16 cellular contexts compared by ENCODE assay signal in genomic region chr17:3920940-3921852, GRCh38. TPM values are rescaled to one million over a fixed set of nuclear protein-coding genes. Genes with fewer than 3 reads are reported as not detected.
A peak's percentile ranks its signal among the peaks of the same experiment; 100 is the strongest.
DNase-seq lines count a peak whose midpoint lies in the region; ATAC-seq and TF ChIP-seq lines count a peak whose summit lies in the region.
"Had no signal": no experiment of that assay in that cellular context is flagged by ENCODE, and none has a peak within 500 bp of the region (broad histone marks: within the 10 kb centered on the region; RNA-seq: fewer than 3 reads in every experiment).

No MANE protein-coding gene starts in this region.

- peak overlapping the region; percentile 42 for H3K27ac Mint-ChIP-seq in stimulated activated naive B cell treated with anti-CD40 and anti-IgM and Interleukin-4, amounts not matched to agents 10 μg/mL and 1 μg/mL and 100 μg/mL, for 72 hours
- H3K27ac Mint-ChIP-seq: activated naive CD4-positive, alpha-beta T cell treated with anti-CD3 and anti-CD28 coated beads, Interleukin-2, amount 50 U/mL, for 72 hours had no signal

- peaks cover 15 to 25% of the 10 kb centered on the region in 2 donors for H3K36me3 Mint-ChIP-seq in stimulated activated naive B cell treated with anti-CD40 and anti-IgM and Interleukin-4, amounts not matched to agents 10 μg/mL and 1 μg/mL and 100 μg/mL, for 72 hours
- H3K36me3 Mint-ChIP-seq: activated naive CD4-positive, alpha-beta T cell treated with anti-CD3 and anti-CD28 coated beads, Interleukin-2, amount 50 U/mL, for 72 hours had no signal

- TF ChIP-seq POLR2A in esophagus muscularis mucosa (IDR thresholded peaks at IDR 0.05; ENCODE audit: low read depth): no peak

- H3K4me3 ChIP-seq in esophagus muscularis mucosa: no peak overlapping the region
- H3K4me3 ChIP-seq: A549, SK-N-MC had no signal

- H3K4me3 Mint-ChIP-seq in stimulated activated naive B cell treated with anti-CD40 and anti-IgM and Interleukin-4, amounts not matched to agents 10 μg/mL and 1 μg/mL and 100 μg/mL, for 72 hours: no peak overlapping the region
- H3K4me3 Mint-ChIP-seq: naive thymus-derived CD4-positive, alpha-beta T cell had no signal

- H3K4me1 Mint-ChIP-seq in stimulated activated naive B cell treated with anti-CD40 and anti-IgM and Interleukin-4, amounts not matched to agents 10 μg/mL and 1 μg/mL and 100 μg/mL, for 72 hours: peaks cover 35 to 52% of the 10 kb centered on the region in 2 donors

- no peak for TF ChIP-seq EP300 in esophagus muscularis mucosa (IDR thresholded peaks at IDR 0.05)

- ATAC-seq in stimulated activated naive B cell treated with anti-CD40 and anti-IgM and Interleukin-4, amounts not matched to agents 10 μg/mL and 1 μg/mL and 100 μg/mL, for 72 hours (replicated peaks): peak in 1 of 2 donors; percentile 25
- ATAC-seq in GM18873 (IDR thresholded peaks at IDR 0.05; ENCODE audit: low FRiP score, unreplicated experiment): no peak
- ATAC-seq: A549; activated naive CD4-positive, alpha-beta T cell treated with anti-CD3 and anti-CD28 coated beads, Interleukin-2, amount 50 U/mL, for 72 hours; naive thymus-derived CD4-positive, alpha-beta T cell had no signal

- H3K9me3 ChIP-seq in esophagus muscularis mucosa: no peaks in the 10 kb centered on the region
- H3K9me3 ChIP-seq: A549 had no signal

- H3K4me1 ChIP-seq in esophagus muscularis mucosa: peaks cover 16 to 53% (median 44%) of the 10 kb centered on the region in 4 donors

- intact Hi-C loops in esophagus muscularis mucosa (cut with DNase I): no loop called here

- no peak for TF ChIP-seq CTCF in esophagus muscularis mucosa (IDR thresholded peaks at IDR 0.05)

- DNase-seq in NOMO-1 treated with DMSO at 0.1 percent for 48 hours (lab: John Stamatoyannopoulos, UW; ENCODE audit: unreplicated experiment): peak; percentile 28
- DNase-seq in NOMO-1 (lab: John Stamatoyannopoulos, UW; ENCODE audit: unreplicated experiment in 2 of 2): no peak
- DNase-seq in NCI-H69 (lab: John Stamatoyannopoulos, UW): peak; percentile 54
- DNase-seq in esophagus muscularis mucosa (ENCODE audit: extremely low spot score): no peak
- DNase-seq in stimulated activated naive B cell treated with anti-CD40 and anti-IgM and Interleukin-4, amounts not matched to agents 10 μg/mL and 1 μg/mL and 100 μg/mL, for 72 hours: no peak
- no peak for DNase-seq in effector CD4-positive, alpha-beta T cell
- DNase-seq in activated CD4-positive, alpha-beta T cell treated with anti-CD3 and anti-CD28 coated beads, Interleukin-2, amount 50 U/mL, for 48 hours: no peak
- DNase-seq: activated CD4-positive, alpha-beta T cell treated with anti-CD3 and anti-CD28 coated beads for 4 hours; activated CD8-positive, alpha-beta memory T cell treated with anti-CD3 and anti-CD28 coated beads, Interleukin-2, amount 50 U/mL, for 48 hours; effector CD8-positive, alpha-beta T cell; naive thymus-derived CD4-positive, alpha-beta T cell; T1000 had no signal

- no peaks in the 10 kb centered on the region for H3K27me3 Mint-ChIP-seq in stimulated activated naive B cell treated with anti-CD40 and anti-IgM and Interleukin-4, amounts not matched to agents 10 μg/mL and 1 μg/mL and 100 μg/mL, for 72 hours
- H3K27me3 Mint-ChIP-seq: naive thymus-derived CD4-positive, alpha-beta T cell had no signal

- H3K27me3 ChIP-seq in esophagus muscularis mucosa: no peaks in the 10 kb centered on the region

- no peaks in the 10 kb centered on the region for H3K9me3 Mint-ChIP-seq in stimulated activated naive B cell treated with anti-CD40 and anti-IgM and Interleukin-4, amounts not matched to agents 10 μg/mL and 1 μg/mL and 100 μg/mL, for 72 hours
- H3K9me3 Mint-ChIP-seq: activated naive CD4-positive, alpha-beta T cell treated with anti-CD3 and anti-CD28 coated beads, Interleukin-2, amount 50 U/mL, for 72 hours; naive thymus-derived CD4-positive, alpha-beta T cell had no signal

- 81% methylated on average over 33 of the region's 37 CpGs for WGBS in esophagus muscularis mucosa

- no peaks in the 10 kb centered on the region for H3K36me3 ChIP-seq in esophagus muscularis mucosa

- peak overlapping the region in 3 of 4 donors; percentile 38 to 74 (median 72) for H3K27ac ChIP-seq in esophagus muscularis mucosa (replicated peaks in 1 of 4)
- H3K27ac ChIP-seq: SK-N-MC had no signal

RNA-seq across cellular contexts. Expression of gene P2RX1, which starts 4.9 kb away (rescaled TPM):
- 10 to 100 TPM in 2 of 4 donors, 1 to 10 TPM in 2; 3.7 to 26.0 (median 10.2) TPM for total RNA-seq in esophagus muscularis mucosa

RNA-seq across cellular contexts. Expression of gene CAMKK1, which starts 28.3 kb away (rescaled TPM):
- total RNA-seq in esophagus muscularis mucosa: 1 to 10 TPM; 2.9 to 8.8 (median 4.4) TPM

RNA-seq across cellular contexts. Expression of gene ATP2A3, which starts 43.0 kb away (rescaled TPM):
- total RNA-seq in esophagus muscularis mucosa: 10 to 100 TPM; 17.9 to 35.4 (median 24.8) TPM

Comparison
In these comparisons a context has a peak if more than half of its experiments do, and no peak if none do; other contexts are left out.
1. DNase-seq: peak in NOMO-1 treated with DMSO at 0.1 percent for 48 hours (single experiment) and NCI-H69 (single experiment); none in NOMO-1 (0 of 2), esophagus muscularis mucosa (single experiment), stimulated activated naive B cell treated with anti-CD40 and anti-IgM and Interleukin-4, amounts not matched to agents 10 μg/mL and 1 μg/mL and 100 μg/mL, for 72 hours (single experiment), effector CD4-positive, alpha-beta T cell (single experiment) and activated CD4-positive, alpha-beta T cell treated with anti-CD3 and anti-CD28 coated beads, Interleukin-2, amount 50 U/mL, for 48 hours (0 of 2).